ENCODE assay signal across 1 cellular context in genomic region chr3:182802413-182802812, GRCh38.
TF ChIP-seq lines count a peak whose summit lies in the region.

No MANE protein-coding gene starts in this region.

TF ChIP-seq in GM23338, 12 proteins besides CTCF, POLR2A, EP300 and RAD21 (continued from another document):
- TF ChIP-seq, protein P1, sequence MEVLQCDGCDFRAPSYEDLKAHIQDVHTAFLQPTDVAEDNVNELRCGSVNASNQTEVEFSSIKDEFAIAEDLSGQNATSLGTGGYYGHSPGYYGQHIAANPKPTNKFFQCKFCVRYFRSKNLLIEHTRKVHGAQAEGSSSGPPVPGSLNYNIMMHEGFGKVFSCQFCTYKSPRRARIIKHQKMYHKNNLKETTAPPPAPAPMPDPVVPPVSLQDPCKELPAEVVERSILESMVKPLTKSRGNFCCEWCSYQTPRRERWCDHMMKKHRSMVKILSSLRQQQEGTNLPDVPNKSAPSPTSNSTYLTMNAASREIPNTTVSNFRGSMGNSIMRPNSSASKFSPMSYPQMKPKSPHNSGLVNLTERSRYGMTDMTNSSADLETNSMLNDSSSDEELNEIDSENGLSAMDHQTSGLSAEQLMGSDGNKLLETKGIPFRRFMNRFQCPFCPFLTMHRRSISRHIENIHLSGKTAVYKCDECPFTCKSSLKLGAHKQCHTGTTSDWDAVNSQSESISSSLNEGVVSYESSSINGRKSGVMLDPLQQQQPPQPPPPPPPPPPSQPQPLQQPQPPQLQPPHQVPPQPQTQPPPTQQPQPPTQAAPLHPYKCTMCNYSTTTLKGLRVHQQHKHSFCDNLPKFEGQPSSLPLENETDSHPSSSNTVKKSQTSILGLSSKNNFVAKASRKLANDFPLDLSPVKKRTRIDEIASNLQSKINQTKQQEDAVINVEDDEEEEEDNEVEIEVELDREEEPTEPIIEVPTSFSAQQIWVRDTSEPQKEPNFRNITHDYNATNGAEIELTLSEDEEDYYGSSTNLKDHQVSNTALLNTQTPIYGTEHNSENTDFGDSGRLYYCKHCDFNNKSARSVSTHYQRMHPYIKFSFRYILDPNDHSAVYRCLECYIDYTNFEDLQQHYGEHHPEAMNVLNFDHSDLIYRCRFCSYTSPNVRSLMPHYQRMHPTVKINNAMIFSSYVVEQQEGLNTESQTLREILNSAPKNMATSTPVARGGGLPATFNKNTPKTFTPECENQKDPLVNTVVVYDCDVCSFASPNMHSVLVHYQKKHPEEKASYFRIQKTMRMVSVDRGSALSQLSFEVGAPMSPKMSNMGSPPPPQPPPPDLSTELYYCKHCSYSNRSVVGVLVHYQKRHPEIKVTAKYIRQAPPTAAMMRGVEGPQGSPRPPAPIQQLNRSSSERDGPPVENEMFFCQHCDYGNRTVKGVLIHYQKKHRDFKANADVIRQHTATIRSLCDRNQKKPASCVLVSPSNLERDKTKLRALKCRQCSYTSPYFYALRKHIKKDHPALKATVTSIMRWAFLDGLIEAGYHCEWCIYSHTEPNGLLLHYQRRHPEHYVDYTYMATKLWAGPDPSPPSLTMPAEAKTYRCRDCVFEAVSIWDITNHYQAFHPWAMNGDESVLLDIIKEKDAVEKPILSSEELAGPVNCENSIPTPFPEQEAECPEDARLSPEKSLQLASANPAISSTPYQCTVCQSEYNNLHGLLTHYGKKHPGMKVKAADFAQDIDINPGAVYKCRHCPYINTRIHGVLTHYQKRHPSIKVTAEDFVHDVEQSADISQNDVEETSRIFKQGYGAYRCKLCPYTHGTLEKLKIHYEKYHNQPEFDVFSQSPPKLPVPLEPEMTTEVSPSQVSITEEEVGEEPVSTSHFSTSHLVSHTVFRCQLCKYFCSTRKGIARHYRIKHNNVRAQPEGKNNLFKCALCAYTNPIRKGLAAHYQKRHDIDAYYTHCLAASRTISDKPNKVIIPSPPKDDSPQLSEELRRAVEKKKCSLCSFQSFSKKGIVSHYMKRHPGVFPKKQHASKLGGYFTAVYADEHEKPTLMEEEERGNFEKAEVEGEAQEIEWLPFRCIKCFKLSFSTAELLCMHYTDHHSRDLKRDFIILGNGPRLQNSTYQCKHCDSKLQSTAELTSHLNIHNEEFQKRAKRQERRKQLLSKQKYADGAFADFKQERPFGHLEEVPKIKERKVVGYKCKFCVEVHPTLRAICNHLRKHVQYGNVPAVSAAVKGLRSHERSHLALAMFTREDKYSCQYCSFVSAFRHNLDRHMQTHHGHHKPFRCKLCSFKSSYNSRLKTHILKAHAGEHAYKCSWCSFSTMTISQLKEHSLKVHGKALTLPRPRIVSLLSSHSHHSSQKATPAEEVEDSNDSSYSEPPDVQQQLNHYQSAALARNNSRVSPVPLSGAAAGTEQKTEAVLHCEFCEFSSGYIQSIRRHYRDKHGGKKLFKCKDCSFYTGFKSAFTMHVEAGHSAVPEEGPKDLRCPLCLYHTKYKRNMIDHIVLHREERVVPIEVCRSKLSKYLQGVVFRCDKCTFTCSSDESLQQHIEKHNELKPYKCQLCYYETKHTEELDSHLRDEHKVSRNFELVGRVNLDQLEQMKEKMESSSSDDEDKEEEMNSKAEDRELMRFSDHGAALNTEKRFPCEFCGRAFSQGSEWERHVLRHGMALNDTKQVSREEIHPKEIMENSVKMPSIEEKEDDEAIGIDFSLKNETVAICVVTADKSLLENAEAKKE (CRISPR knock-in tag; IDR thresholded peaks at IDR 0.05): no peak
- TF ChIP-seq EZH2phosphoT487 (IDR thresholded peaks at IDR 0.05; ENCODE audit: unreplicated experiment): no peak
- no peak for TF ChIP-seq POLR2AphosphoS5 (IDR thresholded peaks at IDR 0.05; ENCODE audit: low read depth)
- no peak for TF ChIP-seq ZNF331 (CRISPR knock-in tag; IDR thresholded peaks at IDR 0.05; ENCODE audit: low read depth)
- TF ChIP-seq, protein P2, sequence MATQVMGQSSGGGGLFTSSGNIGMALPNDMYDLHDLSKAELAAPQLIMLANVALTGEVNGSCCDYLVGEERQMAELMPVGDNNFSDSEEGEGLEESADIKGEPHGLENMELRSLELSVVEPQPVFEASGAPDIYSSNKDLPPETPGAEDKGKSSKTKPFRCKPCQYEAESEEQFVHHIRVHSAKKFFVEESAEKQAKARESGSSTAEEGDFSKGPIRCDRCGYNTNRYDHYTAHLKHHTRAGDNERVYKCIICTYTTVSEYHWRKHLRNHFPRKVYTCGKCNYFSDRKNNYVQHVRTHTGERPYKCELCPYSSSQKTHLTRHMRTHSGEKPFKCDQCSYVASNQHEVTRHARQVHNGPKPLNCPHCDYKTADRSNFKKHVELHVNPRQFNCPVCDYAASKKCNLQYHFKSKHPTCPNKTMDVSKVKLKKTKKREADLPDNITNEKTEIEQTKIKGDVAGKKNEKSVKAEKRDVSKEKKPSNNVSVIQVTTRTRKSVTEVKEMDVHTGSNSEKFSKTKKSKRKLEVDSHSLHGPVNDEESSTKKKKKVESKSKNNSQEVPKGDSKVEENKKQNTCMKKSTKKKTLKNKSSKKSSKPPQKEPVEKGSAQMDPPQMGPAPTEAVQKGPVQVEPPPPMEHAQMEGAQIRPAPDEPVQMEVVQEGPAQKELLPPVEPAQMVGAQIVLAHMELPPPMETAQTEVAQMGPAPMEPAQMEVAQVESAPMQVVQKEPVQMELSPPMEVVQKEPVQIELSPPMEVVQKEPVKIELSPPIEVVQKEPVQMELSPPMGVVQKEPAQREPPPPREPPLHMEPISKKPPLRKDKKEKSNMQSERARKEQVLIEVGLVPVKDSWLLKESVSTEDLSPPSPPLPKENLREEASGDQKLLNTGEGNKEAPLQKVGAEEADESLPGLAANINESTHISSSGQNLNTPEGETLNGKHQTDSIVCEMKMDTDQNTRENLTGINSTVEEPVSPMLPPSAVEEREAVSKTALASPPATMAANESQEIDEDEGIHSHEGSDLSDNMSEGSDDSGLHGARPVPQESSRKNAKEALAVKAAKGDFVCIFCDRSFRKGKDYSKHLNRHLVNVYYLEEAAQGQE (IDR thresholded peaks at IDR 0.05; ENCODE audit: unreplicated experiment): no peak
TF ChIP-seq in GM23338: peak in this region for 0.
